In genomic region chr20:53721445-53721963, GRCh38 we compare ENCODE assay signal across 7 cellular contexts.
DNase-seq lines count a peak whose midpoint lies in the region; ATAC-seq and TF ChIP-seq lines count a peak whose summit lies in the region.
"Not testable (repeated sequence)": the region's sequence is repeated elsewhere in the genome, so short reads cannot be mapped to it uniquely, and the experiment has no call there.

No MANE protein-coding gene starts in this region.

- not testable (repeated sequence) for H3K36me3 ChIP-seq in OCI-LY3 (replicated peaks; ENCODE audit: low read depth, low read length)

- H4K20me1 ChIP-seq in OCI-LY3 (ENCODE audit: insufficient read depth, low read length): not testable (repeated sequence)

- H3K79me2 ChIP-seq in OCI-LY3 (ENCODE audit: low read length): not testable (repeated sequence)

- H3K4me3 Mint-ChIP-seq in activated CD8-positive, alpha-beta T cell treated with anti-CD3 and anti-CD28 coated beads for 36 hours; activated naive CD8-positive, alpha-beta T cell treated with anti-CD3 and anti-CD28 coated beads, Interleukin-2, amount 50 U/mL, for 24 hours; osteocyte (ENCODE audit: unreplicated experiment): not testable (repeated sequence)

- H3K9me3 ChIP-seq in OCI-LY3 (ENCODE audit: insufficient read depth, low read length): not testable (repeated sequence)

- H3K4me1 Mint-ChIP-seq in activated CD8-positive, alpha-beta T cell treated with anti-CD3 and anti-CD28 coated beads for 36 hours (ENCODE audit: low read depth): peaks cover 12% of the 10 kb centered on the region
- H3K4me1 Mint-ChIP-seq in activated naive CD8-positive, alpha-beta T cell treated with anti-CD3 and anti-CD28 coated beads, Interleukin-2, amount 50 U/mL, for 24 hours: peaks cover 24% of the 10 kb centered on the region
- not testable (repeated sequence) for H3K4me1 Mint-ChIP-seq in osteocyte (ENCODE audit: unreplicated experiment)

- H3K27ac ChIP-seq in OCI-LY3 (ENCODE audit: low read length): not testable (repeated sequence)

- TF ChIP-seq CTCF in OCI-LY3 (IDR thresholded peaks at IDR 0.05; ENCODE audit: low read depth, low read length); activated CD8-positive, alpha-beta T cell treated with anti-CD3 and anti-CD28 coated beads for 36 hours (IDR thresholded peaks at IDR 0.05); osteocyte (IDR thresholded peaks at IDR 0.05): not testable (repeated sequence)

- H3K4me3 ChIP-seq in OCI-LY3 (ENCODE audit: low read length): peak overlapping the region; percentile 13; the same call in 1 of the 2 replicates

- H3K27me3 Mint-ChIP-seq in activated CD8-positive, alpha-beta T cell treated with anti-CD3 and anti-CD28 coated beads for 36 hours; activated naive CD8-positive, alpha-beta T cell treated with anti-CD3 and anti-CD28 coated beads, Interleukin-2, amount 50 U/mL, for 24 hours; osteocyte (ENCODE audit: unreplicated experiment): not testable (repeated sequence)

- POLR2A ChIA-PET in activated CD8-positive, alpha-beta T cell treated with anti-CD3 and anti-CD28 coated beads for 36 hours (lab: Charles Lee): not testable (repeated sequence)

- peak overlapping the region; percentile 51 for H3K4me2 ChIP-seq in OCI-LY3 (ENCODE audit: low read length)

- H3K27ac Mint-ChIP-seq in activated CD8-positive, alpha-beta T cell treated with anti-CD3 and anti-CD28 coated beads for 36 hours: peak overlapping the region; percentile 64
- H3K27ac Mint-ChIP-seq in activated naive CD8-positive, alpha-beta T cell treated with anti-CD3 and anti-CD28 coated beads, Interleukin-2, amount 50 U/mL, for 24 hours: peak overlapping the region; percentile 92
- peak overlapping the region; percentile 39 for H3K27ac Mint-ChIP-seq in osteocyte (ENCODE audit: unreplicated experiment)

- 0 out of 2 replicates have a peak overlapping the region, but pooled peaks have one; percentile 8 for H2AFZ ChIP-seq in OCI-LY3 (ENCODE audit: low read depth, low read length)

- H3K36me3 Mint-ChIP-seq in activated CD8-positive, alpha-beta T cell treated with anti-CD3 and anti-CD28 coated beads for 36 hours (ENCODE audit: low read depth); activated naive CD8-positive, alpha-beta T cell treated with anti-CD3 and anti-CD28 coated beads, Interleukin-2, amount 50 U/mL, for 24 hours (ENCODE audit: low read depth); osteocyte (ENCODE audit: unreplicated experiment): not testable (repeated sequence)

- CTCF ChIA-PET in activated CD8-positive, alpha-beta T cell treated with anti-CD3 and anti-CD28 coated beads for 36 hours (lab: Charles Lee): not testable (repeated sequence)

- intact Hi-C loops in activated CD8-positive, alpha-beta T cell treated with anti-CD3 and anti-CD28 coated beads for 36 hours (cut with micrococcal nuclease): not testable (repeated sequence)

- not testable (repeated sequence) for H3K27me3 ChIP-seq in OCI-LY3 (ENCODE audit: low read depth, low read length)

- H3K9me3 Mint-ChIP-seq in activated CD8-positive, alpha-beta T cell treated with anti-CD3 and anti-CD28 coated beads for 36 hours; activated naive CD8-positive, alpha-beta T cell treated with anti-CD3 and anti-CD28 coated beads, Interleukin-2, amount 50 U/mL, for 24 hours; osteocyte (ENCODE audit: unreplicated experiment): not testable (repeated sequence)

- not testable (repeated sequence) for H3K9ac ChIP-seq in OCI-LY3 (ENCODE audit: low read length)

- H3K4me1 ChIP-seq in OCI-LY3 (ENCODE audit: low read length): peaks cover 19% of the 10 kb centered on the region

- not testable (repeated sequence) for DNase-seq in activated CD8-positive, alpha-beta T cell treated with anti-CD3 and anti-CD28 coated beads for 36 hours; activated naive CD8-positive, alpha-beta T cell treated with anti-CD3 and anti-CD28 coated beads, Interleukin-2, amount 50 U/mL, for 24 hours; osteocyte (ENCODE audit: extremely low spot score, unreplicated experiment)

- ATAC-seq in GM18499 (IDR thresholded peaks at IDR 0.05; ENCODE audit: insufficient read depth, unreplicated experiment) (peak; percentile 14), GM21390 (IDR thresholded peaks at IDR 0.05; ENCODE audit: unreplicated experiment) (peak; percentile 18), HG02759 (IDR thresholded peaks at IDR 0.05; ENCODE audit: unreplicated experiment) (peak; percentile 19)
- ATAC-seq in activated CD8-positive, alpha-beta T cell treated with anti-CD3 and anti-CD28 coated beads for 36 hours; activated naive CD8-positive, alpha-beta T cell treated with anti-CD3 and anti-CD28 coated beads, Interleukin-2, amount 50 U/mL, for 24 hours: not testable (repeated sequence)

Comparison
In these comparisons a context has a peak if more than half of its experiments do, and no peak if none do; other contexts are left out.
1. H3K27ac Mint-ChIP-seq: peak in every context shown above with its lines; median percentile 92 in activated naive CD8-positive, alpha-beta T cell treated with anti-CD3 and anti-CD28 coated beads, Interleukin-2, amount 50 U/mL, for 24 hours; 64 in activated CD8-positive, alpha-beta T cell treated with anti-CD3 and anti-CD28 coated beads for 36 hours; 39 in osteocyte.